In the genomic region with DNA sequence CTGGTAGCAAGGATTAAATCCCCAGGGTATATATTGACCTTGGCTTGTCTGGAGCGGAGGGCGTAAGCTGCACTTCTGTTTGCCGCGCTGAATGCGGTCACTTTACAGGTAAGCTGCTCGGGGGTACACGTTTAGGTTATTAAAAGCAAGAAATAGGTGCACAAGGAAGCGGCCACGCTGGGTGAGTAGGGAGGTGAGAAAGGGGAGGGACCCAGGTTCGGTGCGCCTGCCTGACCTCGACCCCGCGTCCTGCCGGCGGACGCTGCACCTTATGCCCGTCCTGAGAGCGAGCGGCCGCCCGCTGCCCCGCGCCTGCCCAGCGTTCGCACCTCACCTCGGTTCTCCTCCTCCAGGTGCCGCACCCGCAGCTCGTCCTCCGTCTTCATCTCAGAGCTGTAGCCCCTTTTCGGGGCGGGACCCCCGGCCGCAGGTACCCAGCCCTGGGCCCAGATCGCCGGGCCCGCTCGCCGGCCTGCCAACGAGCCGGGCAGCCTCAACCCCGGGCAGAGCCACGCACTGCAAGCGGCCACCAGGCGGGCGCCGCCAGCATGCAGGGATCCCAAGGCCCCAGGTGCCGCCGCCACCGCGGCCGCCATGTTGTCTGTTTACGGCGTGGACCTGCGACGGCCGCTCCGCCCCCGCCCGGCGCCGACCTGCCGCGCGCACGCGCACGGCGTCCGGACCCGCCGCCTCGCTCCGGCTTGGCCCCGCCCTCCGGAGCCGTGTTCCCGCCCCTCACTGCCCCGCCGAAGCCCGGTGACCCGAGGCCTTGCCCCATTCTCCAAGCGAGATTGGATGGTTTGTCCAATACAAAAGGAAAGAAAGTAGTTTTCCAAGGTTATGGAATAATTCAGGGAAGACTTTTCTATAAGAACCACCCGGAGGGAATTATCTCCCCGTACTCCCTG, we compare ENCODE assay signal across 8 cellular contexts. TPM values are rescaled to one million over a fixed set of nuclear protein-coding genes. Genes with fewer than 3 reads are reported as not detected.
DNase-seq lines count a peak whose midpoint lies in the region; ATAC-seq and TF ChIP-seq lines count a peak whose summit lies in the region.

A gene with protein sequence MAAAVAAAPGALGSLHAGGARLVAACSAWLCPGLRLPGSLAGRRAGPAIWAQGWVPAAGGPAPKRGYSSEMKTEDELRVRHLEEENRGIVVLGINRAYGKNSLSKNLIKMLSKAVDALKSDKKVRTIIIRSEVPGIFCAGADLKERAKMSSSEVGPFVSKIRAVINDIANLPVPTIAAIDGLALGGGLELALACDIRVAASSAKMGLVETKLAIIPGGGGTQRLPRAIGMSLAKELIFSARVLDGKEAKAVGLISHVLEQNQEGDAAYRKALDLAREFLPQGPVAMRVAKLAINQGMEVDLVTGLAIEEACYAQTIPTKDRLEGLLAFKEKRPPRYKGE (minus strand): TSS at position 625 of the 908 bp plus-strand sequence. CDS start 29 bp downstream, at position 596.

- ATAC-seq in GM21423 (IDR thresholded peaks at IDR 0.05; ENCODE audit: unreplicated experiment) = peak; percentile 93
- peak; percentile 88 for ATAC-seq in stimulated activated naive CD8-positive, alpha-beta T cell treated with anti-CD3 and anti-CD28 coated beads, Interleukin-15, amount 100 ng/mL, for 72 hours

- no peaks in the 10 kb centered on the region for H3K9me2 ChIP-seq in neural cell (ENCODE audit: insufficient read depth, low read length)

- peaks cover 16% of the 10 kb centered on the region for H3K4me1 ChIP-seq in HUES6 (ENCODE audit: control insufficient read depth, insufficient read depth, low read length)

- H3K4me2 ChIP-seq in neural cell (ENCODE audit: low read length) = peak within 1 kb of the TSS; percentile 86

- TF ChIP-seq CTCF in neural cell (IDR thresholded peaks at IDR 0.05; ENCODE audit: poor library complexity, severe bottlenecking) = peak; percentile 45

- peak within 1 kb of the TSS; percentile 91 to 94 for H3K4me3 Mint-ChIP-seq in stimulated activated naive CD8-positive, alpha-beta T cell treated with anti-CD3 and anti-CD28 coated beads, Interleukin-15, amount 100 ng/mL, for 72 hours

- H4K20me1 ChIP-seq in neural cell (ENCODE audit: insufficient read depth) = no peaks in the 10 kb centered on the region

- peaks cover 59% of the 10 kb centered on the region for H3K4me1 Mint-ChIP-seq in stimulated activated naive CD8-positive, alpha-beta T cell treated with anti-CD3 and anti-CD28 coated beads, Interleukin-15, amount 100 ng/mL, for 72 hours

- H3K9me3 Mint-ChIP-seq in stimulated activated naive CD8-positive, alpha-beta T cell treated with anti-CD3 and anti-CD28 coated beads, Interleukin-15, amount 100 ng/mL, for 72 hours = no peaks in the 10 kb centered on the region

- peak within 1 kb of the TSS; percentile 85 for H3K27ac ChIP-seq in HUES6 (ENCODE audit: low read depth, low read length)
- peak within 1 kb of the TSS; percentile 78 for H3K27ac ChIP-seq in neural cell (ENCODE audit: low read length)

- TF ChIP-seq EP300 in neural cell (conservative IDR thresholded peaks at IDR 0.05; ENCODE audit: poor library complexity, severe bottlenecking) = peak; percentile 22

- no peaks in the 10 kb centered on the region for H3K27me3 Mint-ChIP-seq in stimulated activated naive CD8-positive, alpha-beta T cell treated with anti-CD3 and anti-CD28 coated beads, Interleukin-15, amount 100 ng/mL, for 72 hours

- H3K27me3 ChIP-seq in HUES6 (ENCODE audit: control insufficient read depth, insufficient read depth, low read length) = no peaks in the 10 kb centered on the region
- H3K27me3 ChIP-seq in neural cell (ENCODE audit: insufficient read depth, low read depth, low read length) = no peaks in the 10 kb centered on the region

- peaks cover 11% of the 10 kb centered on the region for H3K9me3 ChIP-seq in HUES6 (ENCODE audit: control insufficient read depth, insufficient read depth, low read depth, low read length)
- no peaks in the 10 kb centered on the region for H3K9me3 ChIP-seq in neural cell (ENCODE audit: low read length)

- peak within 1 kb of the TSS; percentile 91 for H2AFZ ChIP-seq in neural cell (ENCODE audit: low read depth, low read length)

- H3K4me3 ChIP-seq in HUES6 (ENCODE audit: low read depth, low read length) (peak within 1 kb of the TSS; percentile 91), neural cell (ENCODE audit: low read length) (peak within 1 kb of the TSS; percentile 97)

- peak; percentile 48 for DNase-seq in DMS53 treated with DMSO at 0.1 percent for 48 hours (lab: John Stamatoyannopoulos, UW; ENCODE audit: unreplicated experiment)
- DNase-seq in SHP77 (lab: John Stamatoyannopoulos, UW) = peak; percentile 20 to 67
- DNase-seq in activated effector memory CD4-positive, alpha-beta T cell treated with anti-CD3 and anti-CD28 coated beads, Interleukin-2, amount 50 U/mL, for 16 hours = peak; percentile 95
- DNase-seq in fibroblast of the conjunctiva (ENCODE audit: low read depth) = peak; percentile 45
- DNase-seq in stimulated activated naive CD8-positive, alpha-beta T cell treated with anti-CD3 and anti-CD28 coated beads, Interleukin-15, amount 100 ng/mL, for 72 hours = peak; percentile 87 to 90

- H3K27ac Mint-ChIP-seq in stimulated activated naive CD8-positive, alpha-beta T cell treated with anti-CD3 and anti-CD28 coated beads, Interleukin-15, amount 100 ng/mL, for 72 hours = peak within 1 kb of the TSS; percentile 97 to 99

- TF ChIP-seq RAD21 in neural cell (conservative IDR thresholded peaks at IDR 0.05) = no peak

- peaks cover 35% of the 10 kb centered on the region for H3K79me2 ChIP-seq in neural cell (replicated peaks; ENCODE audit: insufficient read depth, low read length)

- H3K9ac ChIP-seq in HUES6 (ENCODE audit: low read length) = peak within 1 kb of the TSS; percentile 88
- peak within 1 kb of the TSS; percentile 82 for H3K9ac ChIP-seq in neural cell (ENCODE audit: low read length)

- H3F3A ChIP-seq in neural cell (ENCODE audit: insufficient read depth, low read length, poor library complexity, severe bottlenecking) = no peaks in the 10 kb centered on the region

- peaks cover 15% of the 10 kb centered on the region for H3K36me3 ChIP-seq in HUES6 (ENCODE audit: control insufficient read depth, insufficient read depth, low read length)
- H3K36me3 ChIP-seq in neural cell (ENCODE audit: insufficient read depth, low read length) = no peaks in the 10 kb centered on the region

TF ChIP-seq in neural cell, 6 proteins besides CTCF, POLR2A, EP300 and RAD21:
- TF ChIP-seq TAF1 (IDR thresholded peaks at IDR 0.05; ENCODE audit: low read depth) (peak; percentile 62), MXI1 (conservative IDR thresholded peaks at IDR 0.05; ENCODE audit: poor library complexity, severe bottlenecking) (peak; percentile 91), EZH2 (IDR thresholded peaks at IDR 0.05; ENCODE audit: borderline replicate concordance, insufficient read depth, low read length, poor library complexity, severe bottlenecking) (no peak), SMC3 (conservative IDR thresholded peaks at IDR 0.05; ENCODE audit: poor library complexity) (peak; percentile 45), POLR2AphosphoS5 (IDR thresholded peaks at IDR 0.05) (peak; percentile 77)
- TF ChIP-seq, protein P1, sequence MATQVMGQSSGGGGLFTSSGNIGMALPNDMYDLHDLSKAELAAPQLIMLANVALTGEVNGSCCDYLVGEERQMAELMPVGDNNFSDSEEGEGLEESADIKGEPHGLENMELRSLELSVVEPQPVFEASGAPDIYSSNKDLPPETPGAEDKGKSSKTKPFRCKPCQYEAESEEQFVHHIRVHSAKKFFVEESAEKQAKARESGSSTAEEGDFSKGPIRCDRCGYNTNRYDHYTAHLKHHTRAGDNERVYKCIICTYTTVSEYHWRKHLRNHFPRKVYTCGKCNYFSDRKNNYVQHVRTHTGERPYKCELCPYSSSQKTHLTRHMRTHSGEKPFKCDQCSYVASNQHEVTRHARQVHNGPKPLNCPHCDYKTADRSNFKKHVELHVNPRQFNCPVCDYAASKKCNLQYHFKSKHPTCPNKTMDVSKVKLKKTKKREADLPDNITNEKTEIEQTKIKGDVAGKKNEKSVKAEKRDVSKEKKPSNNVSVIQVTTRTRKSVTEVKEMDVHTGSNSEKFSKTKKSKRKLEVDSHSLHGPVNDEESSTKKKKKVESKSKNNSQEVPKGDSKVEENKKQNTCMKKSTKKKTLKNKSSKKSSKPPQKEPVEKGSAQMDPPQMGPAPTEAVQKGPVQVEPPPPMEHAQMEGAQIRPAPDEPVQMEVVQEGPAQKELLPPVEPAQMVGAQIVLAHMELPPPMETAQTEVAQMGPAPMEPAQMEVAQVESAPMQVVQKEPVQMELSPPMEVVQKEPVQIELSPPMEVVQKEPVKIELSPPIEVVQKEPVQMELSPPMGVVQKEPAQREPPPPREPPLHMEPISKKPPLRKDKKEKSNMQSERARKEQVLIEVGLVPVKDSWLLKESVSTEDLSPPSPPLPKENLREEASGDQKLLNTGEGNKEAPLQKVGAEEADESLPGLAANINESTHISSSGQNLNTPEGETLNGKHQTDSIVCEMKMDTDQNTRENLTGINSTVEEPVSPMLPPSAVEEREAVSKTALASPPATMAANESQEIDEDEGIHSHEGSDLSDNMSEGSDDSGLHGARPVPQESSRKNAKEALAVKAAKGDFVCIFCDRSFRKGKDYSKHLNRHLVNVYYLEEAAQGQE (IDR thresholded peaks at IDR 0.05; ENCODE audit: borderline replicate concordance) = peak; percentile 74
TF ChIP-seq in neural cell: peak in this region for 5.

RNA-seq across cellular contexts. Expression of the gene that starts here (rescaled TPM):
- 29.6 and 42.6 TPM in 2 replicates for polyA plus RNA-seq in neural cell
- 37.7 and 40.6 TPM in 2 replicates for polyA minus RNA-seq in neural cell

Comparison
In these comparisons a context has a peak if more than half of its experiments do, and no peak if none do; other contexts are left out.
1. Peak in every context shown above with its lines: DNase-seq, ATAC-seq, H3K4me3 ChIP-seq and H3K27ac ChIP-seq.
2. DNase-seq: peak in every context shown above with its lines; median percentile 95 in activated effector memory CD4-positive, alpha-beta T cell treated with anti-CD3 and anti-CD28 coated beads, Interleukin-2, amount 50 U/mL, for 16 hours; 88 in stimulated activated naive CD8-positive, alpha-beta T cell treated with anti-CD3 and anti-CD28 coated beads, Interleukin-15, amount 100 ng/mL, for 72 hours; 48 in DMS53 treated with DMSO at 0.1 percent for 48 hours; 45 in fibroblast of the conjunctiva; 44 in SHP77.